In genomic region chr21:36048357-36048756, GRCh38 we compare ENCODE assay signal across 18 cellular contexts.
"Had no signal": no experiment of that assay in that cellular context is flagged by ENCODE, and none has a peak within 500 bp of the region (broad histone marks: within the 10 kb centered on the region; RNA-seq: fewer than 3 reads in every experiment).

No MANE protein-coding gene starts in this region.

- H3K27me3 Mint-ChIP-seq: natural killer cell treated with Interleukin-12 subunit alpha and Interleukin-12 subunit beta and Interleukin-15 and Interleukin-18, amount 100 ng/mL, for 72 hours; stimulated activated memory B cell treated with anti-CD40 and anti-IgM and Interleukin-4, amounts not matched to agents 10 μg/mL and 1 μg/mL and 100 μg/mL, for 72 hours; type B pancreatic cell had no signal

- H3K27ac Mint-ChIP-seq: natural killer cell treated with Interleukin-12 subunit alpha and Interleukin-12 subunit beta and Interleukin-15 and Interleukin-18, amount 100 ng/mL, for 72 hours; neural progenitor cell; stimulated activated memory B cell treated with anti-CD40 and anti-IgM and Interleukin-4, amounts not matched to agents 10 μg/mL and 1 μg/mL and 100 μg/mL, for 72 hours; type B pancreatic cell had no signal

- DNase-seq: effector memory CD4-positive, alpha-beta T cell; heart left ventricle; hippocampal formation; left colon; left ventricle myocardium superior; mesenchymal stem cell; midbrain; nucleus accumbens; ovary; sigmoid colon; stomach; substantia nigra; thyroid gland had no signal

- H3K9me3 Mint-ChIP-seq: natural killer cell treated with Interleukin-12 subunit alpha and Interleukin-12 subunit beta and Interleukin-15 and Interleukin-18, amount 100 ng/mL, for 72 hours; neural progenitor cell; stimulated activated memory B cell treated with anti-CD40 and anti-IgM and Interleukin-4, amounts not matched to agents 10 μg/mL and 1 μg/mL and 100 μg/mL, for 72 hours; type B pancreatic cell had no signal

- ATAC-seq: esophagus mucosa; heart left ventricle; left colon; left ventricle myocardium superior; natural killer cell treated with Interleukin-12 subunit alpha and Interleukin-12 subunit beta and Interleukin-15 and Interleukin-18, amount 100 ng/mL, for 72 hours; stimulated activated memory B cell treated with anti-CD40 and anti-IgM and Interleukin-4, amounts not matched to agents 10 μg/mL and 1 μg/mL and 100 μg/mL, for 72 hours had no signal

- H3K4me3 Mint-ChIP-seq: natural killer cell treated with Interleukin-12 subunit alpha and Interleukin-12 subunit beta and Interleukin-15 and Interleukin-18, amount 100 ng/mL, for 72 hours; neural progenitor cell; stimulated activated memory B cell treated with anti-CD40 and anti-IgM and Interleukin-4, amounts not matched to agents 10 μg/mL and 1 μg/mL and 100 μg/mL, for 72 hours; type B pancreatic cell had no signal

- H3K4me1 Mint-ChIP-seq: neural progenitor cell; stimulated activated memory B cell treated with anti-CD40 and anti-IgM and Interleukin-4, amounts not matched to agents 10 μg/mL and 1 μg/mL and 100 μg/mL, for 72 hours had no signal
